ENCODE assay signal across 5 cellular contexts in the genomic region with DNA sequence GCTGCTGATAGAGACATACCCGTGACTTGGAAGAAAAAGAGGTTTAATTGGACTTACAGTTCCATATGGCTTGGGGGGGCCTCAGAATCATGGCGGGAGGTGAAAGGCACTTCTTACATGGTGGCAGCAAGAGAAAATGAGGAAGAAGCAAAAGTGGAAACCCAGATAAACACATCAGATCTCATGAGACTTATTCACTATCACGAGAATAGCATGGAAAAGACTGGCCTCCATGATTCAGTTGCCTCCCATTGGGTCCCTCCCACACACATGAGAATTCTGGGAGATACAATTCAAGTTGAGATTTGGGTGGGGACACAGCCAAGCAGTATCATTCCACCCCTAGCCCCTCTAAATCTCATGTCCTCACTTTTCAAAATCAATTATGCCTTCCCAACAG.
A peak's percentile ranks its signal among the peaks of the same experiment; 100 is the strongest.
DNase-seq lines count a peak whose midpoint lies in the region; ATAC-seq, FAIRE-seq and TF ChIP-seq lines count a peak whose summit lies in the region.
"Not testable (repeated sequence)": the region's sequence is repeated elsewhere in the genome, so short reads cannot be mapped to it uniquely, and the experiment has no call there.

No MANE protein-coding gene starts in this region.

- in situ Hi-C loops in K562 (cut with MboI): not testable (repeated sequence)

- H3K36me3 ChIP-seq in K562 (ENCODE audit: control insufficient read depth, insufficient read depth, low read length): not testable (repeated sequence)

- TF ChIP-seq RAD21 in K562 (CRISPR knock-in tag; conservative IDR thresholded peaks at IDR 0.05 in 1 of 2, IDR thresholded peaks at IDR 0.05 in 1 of 2): not testable (repeated sequence)

- H4K20me1 ChIP-seq in K562 (replicated peaks; ENCODE audit: control insufficient read depth, insufficient read depth, low read length): not testable (repeated sequence)

- peak overlapping the region; percentile 77 for H3K27ac ChIP-seq in angular gyrus (ENCODE audit: low read depth, low read length)
- not testable (repeated sequence) for H3K27ac ChIP-seq in K562 (ENCODE audit: extremely low read depth, low read depth, low read length)
- peak overlapping the region in 44 of 59 donors; percentile 24 to 97 (median 90) for H3K27ac ChIP-seq in dorsolateral prefrontal cortex
- H3K27ac ChIP-seq in substantia nigra (ENCODE audit: low read depth, low read length, poor library complexity, severe bottlenecking): peak overlapping the region; percentile 90
- peak overlapping the region; percentile 36 for H3K27ac ChIP-seq in temporal lobe (ENCODE audit: low read depth, low read length)

- not testable (repeated sequence) for H3K4me2 ChIP-seq in K562 (ENCODE audit: insufficient read depth, low read length)

- H3K79me2 ChIP-seq in K562 (ENCODE audit: control insufficient read depth, insufficient read depth, low read length): peaks cover 13% of the 10 kb centered on the region; the same call in 2 of the 3 replicates

- POLR2A ChIA-PET in K562 (lab: Yijun Ruan, JAX): not testable (repeated sequence)

- TF ChIP-seq CTCF in K562 (IDR thresholded peaks at IDR 0.05 in 2 of 3, conservative IDR thresholded peaks at IDR 0.05 in 1 of 3; ENCODE audit: insufficient read depth in 2 of 3, low read depth in 1 of 3, low read length in 3 of 3); dorsolateral prefrontal cortex (IDR thresholded peaks at IDR 0.05 in 54 of 56, conservative IDR thresholded peaks at IDR 0.05 in 2 of 56; ENCODE audit: low read depth in 1 of 56, partially characterized antibody in 56 of 56): not testable (repeated sequence)

- not testable (repeated sequence) for BruUV-seq in K562 (replicated peaks; lab: Mats Ljungman, UMichigan)

- not testable (repeated sequence) for ATAC-seq in K562

- not testable (repeated sequence) for H3K9me1 ChIP-seq in K562 (ENCODE audit: control insufficient read depth, insufficient read depth, low read length)

- DNase-seq in K562 (ENCODE audit: extremely low read depth in 1 of 4, low spot score in 3 of 4); dorsolateral prefrontal cortex; substantia nigra (lab: John Stamatoyannopoulos, UW): not testable (repeated sequence)

- H3K9me3 ChIP-seq in K562 (replicated peaks; ENCODE audit: control insufficient read depth, insufficient read depth, low read depth, low read length): not testable (repeated sequence)

- 94% methylated on average over 3 of the region's 3 CpGs for WGBS in K562 (ENCODE audit: insufficient coverage, low coverage, missing lambda C conversion rate)

- not testable (repeated sequence) for H3K9ac ChIP-seq in K562 (ENCODE audit: insufficient read depth in 1 of 2, low read depth in 2 of 2, low read length in 2 of 2)

- CTCF ChIA-PET in K562 (lab: Yijun Ruan, JAX; ENCODE audit: low intra/inter-chr PET ratio): not testable (repeated sequence)

- H3K4me3 ChIP-seq in K562, dorsolateral prefrontal cortex: not testable (repeated sequence)

- intact Hi-C loops in K562 (cut with micrococcal nuclease); dorsolateral prefrontal cortex (cut with DNase I): not testable (repeated sequence)

- H2AFZ ChIP-seq in K562 (ENCODE audit: low read depth, low read length): not testable (repeated sequence)

- FAIRE-seq in K562 (lab: Jason Lieb, UNC): not testable (repeated sequence)

- not testable (repeated sequence) for TF ChIP-seq POLR2A in K562 (conservative IDR thresholded peaks at IDR 0.05)

- not testable (repeated sequence) for H3K4me1 ChIP-seq in K562 (replicated peaks in 1 of 2; ENCODE audit: control insufficient read depth in 2 of 2, insufficient read depth in 2 of 2, low read length in 2 of 2)

- not testable (repeated sequence) for TF ChIP-seq EP300 in K562 (IDR thresholded peaks at IDR 0.05; ENCODE audit: low read length)

- not testable (repeated sequence) for H3K27me3 ChIP-seq in K562 (ENCODE audit: control insufficient read depth in 2 of 2, insufficient read depth in 2 of 2, low read length in 2 of 2); dorsolateral prefrontal cortex

TF ChIP-seq in K562, 482 proteins besides CTCF, POLR2A, EP300 and RAD21:
- TF ChIP-seq ZNF766 (CRISPR knock-in tag; conservative IDR thresholded peaks at IDR 0.05) (0 out of 2 replicates have a peak, but pooled peaks have one; percentile 25), ZBTB33 (CRISPR knock-in tag; IDR thresholded peaks at IDR 0.05) (peak; percentile 30), CHAMP1 (IDR thresholded peaks at IDR 0.05) (peak; percentile 51; the same call in 1 of the 2 replicates), CC2D1A (IDR thresholded peaks at IDR 0.05) (peak; percentile 84)
